ENCODE assay signal across 8 cellular contexts in genomic region chr1:205977348-205978014, GRCh38. TPM values are rescaled to one million over a fixed set of nuclear protein-coding genes. Genes with fewer than 3 reads are reported as not detected.
DNase-seq lines count a peak whose midpoint lies in the region; ATAC-seq and TF ChIP-seq lines count a peak whose summit lies in the region.
"Had no signal": no experiment of that assay in that cellular context is flagged by ENCODE, and none has a peak within 500 bp of the region (broad histone marks: within the 10 kb centered on the region; RNA-seq: fewer than 3 reads in every experiment).

No MANE protein-coding gene starts in this region.

- no peak overlapping the region for H3K4me2 ChIP-seq in SU-DHL-6 (ENCODE audit: low read depth, low read length, poor library complexity, severe bottlenecking)

- ATAC-seq in activated naive CD8-positive, alpha-beta T cell treated with anti-CD3 and anti-CD28 coated beads, Interleukin-2, amount 50 U/mL, for 24 hours: peak; percentile 85
- ATAC-seq in heart right ventricle: peak; percentile 69 to 90 (median 82)

- H3K27ac Mint-ChIP-seq in activated naive CD8-positive, alpha-beta T cell treated with anti-CD3 and anti-CD28 coated beads, Interleukin-2, amount 50 U/mL, for 24 hours: no peak overlapping the region

- no peaks in the 10 kb centered on the region for H3K79me2 ChIP-seq in SU-DHL-6 (ENCODE audit: insufficient read depth, low read length)

- no peaks in the 10 kb centered on the region for H3K4me1 Mint-ChIP-seq in activated naive CD8-positive, alpha-beta T cell treated with anti-CD3 and anti-CD28 coated beads, Interleukin-2, amount 50 U/mL, for 24 hours

- H3K4me3 Mint-ChIP-seq in activated naive CD8-positive, alpha-beta T cell treated with anti-CD3 and anti-CD28 coated beads, Interleukin-2, amount 50 U/mL, for 24 hours: no peak overlapping the region

- H3K4me3 ChIP-seq in SU-DHL-6 (ENCODE audit: insufficient read depth, low read length, poor library complexity, severe bottlenecking) (no peak overlapping the region), heart right ventricle (no peak overlapping the region), vagina (no peak overlapping the region)
- H3K4me3 ChIP-seq: skin epidermis had no signal

- no peak overlapping the region for H3K9ac ChIP-seq in SU-DHL-6 (ENCODE audit: low read length)

- no peak overlapping the region for H3K27ac ChIP-seq in SU-DHL-6 (ENCODE audit: low read depth, low read length)
- peak overlapping the region; percentile 15 to 91 (median 78) for H3K27ac ChIP-seq in heart right ventricle
- no peak overlapping the region for H3K27ac ChIP-seq in vagina
- H3K27ac ChIP-seq: skin epidermis had no signal

- TF ChIP-seq POLR2A in vagina (IDR thresholded peaks at IDR 0.05): no peak

- no peaks in the 10 kb centered on the region for H3F3A ChIP-seq in SU-DHL-6 (ENCODE audit: insufficient read depth)

- TF ChIP-seq CTCF in GM13977 (IDR thresholded peaks at IDR 0.05; ENCODE audit: extremely low read depth, insufficient read depth, missing control alignments): peak; percentile 96
- TF ChIP-seq CTCF in SU-DHL-6 (IDR thresholded peaks at IDR 0.05; ENCODE audit: insufficient read depth, low read length, poor library complexity, severe bottlenecking): peak; percentile 86
- peak; percentile 89 to 97 (median 96) for TF ChIP-seq CTCF in heart right ventricle (IDR thresholded peaks at IDR 0.05)
- peak; percentile 93 to 98 (median 96) for TF ChIP-seq CTCF in vagina (IDR thresholded peaks at IDR 0.05)

- 85 to 97% methylated on average over 2 of the region's 2 CpGs for WGBS in heart right ventricle, 2 donors

- H3K27me3 ChIP-seq in SU-DHL-6 (ENCODE audit: low read length) (no peaks in the 10 kb centered on the region), heart right ventricle (no peaks in the 10 kb centered on the region), vagina (no peaks in the 10 kb centered on the region)

- intact Hi-C loops in heart right ventricle (cut with DNase I) (loop anchor here (1.0 to 10.0 kb wide), 13 partner anchors 57 to 385 kb away; no protein-coding TSS in a partner anchor), vagina (cut with DNase I) (loop anchor here (10.0 kb wide), 1 partner anchor 183 kb away; no protein-coding TSS in a partner anchor)

- H3K9me3 ChIP-seq in SU-DHL-6 (ENCODE audit: insufficient read depth, low read length) (no peaks in the 10 kb centered on the region), heart right ventricle (no peaks in the 10 kb centered on the region), vagina (no peaks in the 10 kb centered on the region)

- peaks cover 2% of the 10 kb centered on the region for H3K27me3 Mint-ChIP-seq in activated naive CD8-positive, alpha-beta T cell treated with anti-CD3 and anti-CD28 coated beads, Interleukin-2, amount 50 U/mL, for 24 hours

- H3K36me3 Mint-ChIP-seq in activated naive CD8-positive, alpha-beta T cell treated with anti-CD3 and anti-CD28 coated beads, Interleukin-2, amount 50 U/mL, for 24 hours (ENCODE audit: low read depth): no peaks in the 10 kb centered on the region

- H3K36me3 ChIP-seq in SU-DHL-6 (ENCODE audit: low read length) (no peaks in the 10 kb centered on the region), heart right ventricle (peaks cover 0 to 3% (median 0%) of the 10 kb centered on the region in 9 donors), vagina (no peaks in the 10 kb centered on the region)

- H2AFZ ChIP-seq in SU-DHL-6 (ENCODE audit: low read depth, low read length, severe bottlenecking): no peak overlapping the region

- peaks cover 16% of the 10 kb centered on the region for H3K9me3 Mint-ChIP-seq in activated naive CD8-positive, alpha-beta T cell treated with anti-CD3 and anti-CD28 coated beads, Interleukin-2, amount 50 U/mL, for 24 hours

- H3K4me1 ChIP-seq in heart right ventricle (peaks cover 5 to 22% (median 20%) of the 10 kb centered on the region in 9 donors), vagina (peaks cover 19% of the 10 kb centered on the region)

- no peaks in the 10 kb centered on the region for H3K9me2 ChIP-seq in SU-DHL-6 (replicated peaks; ENCODE audit: insufficient read depth, low read length)

- DNase-seq in GM13977 (ENCODE audit: low spot score) (peak; percentile 82), NCI-H146 (lab: John Stamatoyannopoulos, UW) (peak; percentile 80), heart right ventricle (peak; percentile 71 to 81), pulmonary artery endothelial cell (ENCODE audit: low read depth, low spot score) (peak; percentile 51), vagina (ENCODE audit: extremely low spot score in 2 of 2) (no peak)
- DNase-seq in activated naive CD8-positive, alpha-beta T cell treated with anti-CD3 and anti-CD28 coated beads, Interleukin-2, amount 50 U/mL, for 24 hours: peak; percentile 81

- in situ Hi-C loops in GM13977 (cut with MboI; ENCODE audit: low pct_unique_long_range_greater_than_20kb, low sequenced_read_pairs, unreplicated experiment): no loop called here

- no peaks in the 10 kb centered on the region for H4K20me1 ChIP-seq in SU-DHL-6 (ENCODE audit: low read depth, low read length)

RNA-seq across cellular contexts. Expression of gene RAB7B, which starts 25.7 kb away (rescaled TPM):
- total RNA-seq in heart right ventricle (1 to 10 TPM in 8 of 10 donors, under 1 TPM in 2; 0.49 to 4.0 (median 1.4) TPM), pulmonary artery endothelial cell (0.25 and 0.59 TPM in 2 replicates), vagina (6.1 TPM)
- 1 to 10 TPM in 1 of 2 donors, under 1 TPM in 1; 0.74 to 1.1 TPM for polyA plus RNA-seq in heart right ventricle

RNA-seq across cellular contexts. Expression of gene SLC26A9, which starts 34.2 kb away (rescaled TPM):
- total RNA-seq in heart right ventricle: 10 to 100 TPM in 8 of 10 donors, 1 to 10 TPM in 2; 8.4 to 41.1 (median 14.4) TPM
- 10 to 100 TPM in 1 of 2 donors, 1 to 10 TPM in 1; 3.3 to 10.7 TPM for polyA plus RNA-seq in heart right ventricle
- total RNA-seq in pulmonary artery endothelial cell: 0.04 TPM in 1 of 2 replicates, not detected in the other
- total RNA-seq in vagina: 0.74 TPM

RNA-seq across cellular contexts. Expression of gene CTSE, which starts 46.2 kb away (rescaled TPM):
- total RNA-seq in heart right ventricle: not detected
- under 1 TPM in 1 of 2 donors, not detected in 1; 0.01 TPM for polyA plus RNA-seq in heart right ventricle
- 0.07 TPM in 2 replicates for total RNA-seq in pulmonary artery endothelial cell
- total RNA-seq in vagina: not detected

Comparison
In these comparisons a context has a peak if more than half of its experiments do, and no peak if none do; other contexts are left out.
1. DNase-seq: peak in GM13977 (single experiment), NCI-H146 (single experiment), activated naive CD8-positive, alpha-beta T cell treated with anti-CD3 and anti-CD28 coated beads, Interleukin-2, amount 50 U/mL, for 24 hours (single experiment), heart right ventricle (2 of 2) and pulmonary artery endothelial cell (single experiment); none in vagina (0 of 2).
2. H3K27ac ChIP-seq: peak in heart right ventricle (10 of 10); none in SU-DHL-6 (single experiment) and vagina (single experiment).
3. Peak in every context shown above with its lines, with median percentiles within 50 percentile points of each other: CTCF ChIP-seq.